ENCODE assay signal across 27 cellular contexts in the genomic region with DNA sequence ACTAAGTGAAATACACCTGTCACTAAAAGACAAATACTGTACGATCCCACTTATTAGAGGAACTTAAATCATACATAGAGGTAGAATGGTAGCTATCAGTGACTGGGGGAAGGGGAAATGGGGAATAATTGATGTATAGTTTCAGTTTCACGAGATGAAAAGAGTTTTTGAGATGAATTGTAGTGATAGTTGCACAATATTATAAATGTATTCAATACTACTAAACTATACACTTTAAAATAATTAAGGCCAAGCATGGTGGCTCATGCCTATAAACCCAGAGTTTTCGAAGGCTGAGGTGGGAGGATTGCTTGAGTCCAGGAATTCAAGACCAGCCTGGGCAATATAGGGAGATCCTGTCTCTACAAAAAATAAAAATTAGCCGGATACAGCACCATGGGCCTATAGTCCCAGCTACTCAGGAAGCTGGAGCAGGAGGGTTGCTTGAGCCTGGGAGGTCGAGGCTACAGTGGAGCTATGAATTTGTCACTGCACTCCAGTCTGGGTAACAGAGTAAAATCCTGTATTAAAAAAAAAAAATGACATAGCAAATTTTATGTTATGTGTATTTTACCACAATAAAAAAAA. TPM values are rescaled to one million over a fixed set of nuclear protein-coding genes. Genes with fewer than 3 reads are reported as not detected.
DNase-seq lines count a peak whose midpoint lies in the region; ATAC-seq, FAIRE-seq and TF ChIP-seq lines count a peak whose summit lies in the region.
"Had no signal": no experiment of that assay in that cellular context is flagged by ENCODE, and none has a peak within 500 bp of the region (broad histone marks: within the 10 kb centered on the region; RNA-seq: fewer than 3 reads in every experiment).

No MANE protein-coding gene starts in this region.

- 79% methylated on average over 5 of the region's 5 CpGs for WGBS in K562 (ENCODE audit: insufficient coverage, low coverage, missing lambda C conversion rate)

- H3K79me2 ChIP-seq in K562 (ENCODE audit: control insufficient read depth, insufficient read depth, low read length), result no peaks in the 10 kb centered on the region

- H3K27me3 Mint-ChIP-seq in activated T-helper 17 cell treated with anti-CD3 and anti-CD28 coated beads, Interleukin-2, amount 50 U/mL, for 72 hours, result no peaks in the 10 kb centered on the region
- H3K27me3 Mint-ChIP-seq in activated naive CD8-positive, alpha-beta T cell treated with anti-CD3 and anti-CD28 coated beads for 36 hours, result no peaks in the 10 kb centered on the region
- H3K27me3 Mint-ChIP-seq: CD4-positive, alpha-beta memory T cell; CD4-positive, CD25-positive, alpha-beta regulatory T cell had no signal

- peak overlapping the region; percentile 49 for H3K27ac Mint-ChIP-seq in activated T-helper 17 cell treated with anti-CD3 and anti-CD28 coated beads, Interleukin-2, amount 50 U/mL, for 72 hours
- H3K27ac Mint-ChIP-seq in activated naive CD8-positive, alpha-beta T cell treated with anti-CD3 and anti-CD28 coated beads for 36 hours, result peak overlapping the region; percentile 51
- H3K27ac Mint-ChIP-seq: CD4-positive, CD25-positive, alpha-beta regulatory T cell had no signal

- intact Hi-C loops in K562 (cut with micrococcal nuclease), result no loop called here

- no peaks in the 10 kb centered on the region for H3K27me3 ChIP-seq in K562 (ENCODE audit: control insufficient read depth in 2 of 2, insufficient read depth in 2 of 2, low read length in 2 of 2)
- H3K27me3 ChIP-seq: BE2C, BLaER1 had no signal

- H3K4me3 Mint-ChIP-seq in activated T-helper 17 cell treated with anti-CD3 and anti-CD28 coated beads, Interleukin-2, amount 50 U/mL, for 72 hours, result no peak overlapping the region
- no peak overlapping the region for H3K4me3 Mint-ChIP-seq in activated naive CD8-positive, alpha-beta T cell treated with anti-CD3 and anti-CD28 coated beads for 36 hours
- H3K4me3 Mint-ChIP-seq: CD14-positive monocyte; CD4-positive, CD25-positive, alpha-beta regulatory T cell had no signal

- no TSS peak for BruUV-seq in K562 (replicated peaks; lab: Mats Ljungman, UMichigan)

- no peak for ATAC-seq in activated T-helper 17 cell treated with anti-CD3 and anti-CD28 coated beads, Interleukin-2, amount 50 U/mL, for 72 hours (replicated peaks)
- ATAC-seq in K562 (no peak), GM21360 (IDR thresholded peaks at IDR 0.05; ENCODE audit: unreplicated experiment) (no peak), HG02571 (IDR thresholded peaks at IDR 0.05; ENCODE audit: unreplicated experiment) (no peak)
- ATAC-seq: GM12878 had no signal

- no peaks in the 10 kb centered on the region for H3K4me1 ChIP-seq in K562 (replicated peaks in 1 of 2; ENCODE audit: control insufficient read depth in 2 of 2, insufficient read depth in 2 of 2, low read length in 2 of 2)
- H3K4me1 ChIP-seq: BE2C had no signal

- CTCF ChIA-PET in K562 (lab: Yijun Ruan, JAX; ENCODE audit: low intra/inter-chr PET ratio), result no interaction called here

- peaks cover 77% of the 10 kb centered on the region for H3K36me3 ChIP-seq in K562 (ENCODE audit: control insufficient read depth, insufficient read depth, low read length)

- no peak overlapping the region for H3K4me3 ChIP-seq in K562
- H3K4me3 ChIP-seq: BLaER1, GM12878 had no signal

- no peak overlapping the region for H2AFZ ChIP-seq in K562 (ENCODE audit: low read depth, low read length)

- TF ChIP-seq POLR2A in K562 (conservative IDR thresholded peaks at IDR 0.05), result no peak

- POLR2A ChIA-PET in K562 (lab: Yijun Ruan, JAX), result interaction anchor here (0.6 to 15.3 kb wide), 4 partner anchors 9 to 45 kb away, joined by 3 to 172 read pairs (median 4); no protein-coding TSS in a partner anchor

- in situ Hi-C loops in K562 (cut with MboI), result no loop called here

- no peak overlapping the region for H3K27ac ChIP-seq in K562 (ENCODE audit: extremely low read depth, low read depth, low read length)
- H3K27ac ChIP-seq: BLaER1 had no signal

- H3K9me1 ChIP-seq in K562 (ENCODE audit: control insufficient read depth, insufficient read depth, low read length), result no peaks in the 10 kb centered on the region

- no peaks in the 10 kb centered on the region for H3K9me3 ChIP-seq in K562 (replicated peaks; ENCODE audit: control insufficient read depth, insufficient read depth, low read depth, low read length)
- H3K9me3 ChIP-seq: BE2C, BLaER1 had no signal

- H4K20me1 ChIP-seq in K562 (replicated peaks; ENCODE audit: control insufficient read depth, insufficient read depth, low read length), result no peaks in the 10 kb centered on the region

- no peak for FAIRE-seq in K562 (lab: Jason Lieb, UNC)
- FAIRE-seq: A204.1, GM12878, GM12892, GM18507 had no signal

- no peak for TF ChIP-seq CTCF in K562 (IDR thresholded peaks at IDR 0.05 in 2 of 3, conservative IDR thresholded peaks at IDR 0.05 in 1 of 3; ENCODE audit: insufficient read depth in 2 of 3, low read depth in 1 of 3, low read length in 3 of 3)

- no peak for TF ChIP-seq EP300 in K562 (IDR thresholded peaks at IDR 0.05; ENCODE audit: low read length)

- TF ChIP-seq RAD21 in K562 (CRISPR knock-in tag; conservative IDR thresholded peaks at IDR 0.05 in 1 of 2, IDR thresholded peaks at IDR 0.05 in 1 of 2), result no peak

- no peak overlapping the region for H3K4me2 ChIP-seq in K562 (ENCODE audit: insufficient read depth, low read length)
- H3K4me2 ChIP-seq: BLaER1 had no signal

- DNase-seq in activated naive CD8-positive, alpha-beta T cell treated with anti-CD3 and anti-CD28 coated beads for 36 hours, result no peak
- no peak for DNase-seq in K562 (ENCODE audit: extremely low read depth in 1 of 4, low spot score in 3 of 4)
- DNase-seq: 8988T; ACHN; BE2C; C1 segment of cervical spinal cord; CD4-positive, alpha-beta memory T cell; CD4-positive, CD25-positive, alpha-beta regulatory T cell; CD8-positive, alpha-beta memory T cell; COR-L47; DMS 273 treated with DMSO at 0.1 percent for 48 hours; DMS153; DMS53; DMS79; DND-41; EL; GDM1 had no signal

- no peak overlapping the region for H3K9ac ChIP-seq in K562 (ENCODE audit: insufficient read depth in 1 of 2, low read depth in 2 of 2, low read length in 2 of 2)
- H3K9ac ChIP-seq: BLaER1 had no signal

- H3K9me3 Mint-ChIP-seq in activated T-helper 17 cell treated with anti-CD3 and anti-CD28 coated beads, Interleukin-2, amount 50 U/mL, for 72 hours, result no peaks in the 10 kb centered on the region
- H3K9me3 Mint-ChIP-seq in activated naive CD8-positive, alpha-beta T cell treated with anti-CD3 and anti-CD28 coated beads for 36 hours, result no peaks in the 10 kb centered on the region
- H3K9me3 Mint-ChIP-seq: CD4-positive, alpha-beta memory T cell; CD4-positive, CD25-positive, alpha-beta regulatory T cell; CD8-positive, alpha-beta memory T cell had no signal

- H3K36me3 Mint-ChIP-seq in activated T-helper 17 cell treated with anti-CD3 and anti-CD28 coated beads, Interleukin-2, amount 50 U/mL, for 72 hours (ENCODE audit: low read depth), result peaks cover 95% of the 10 kb centered on the region
- peaks cover 20% of the 10 kb centered on the region for H3K36me3 Mint-ChIP-seq in activated naive CD8-positive, alpha-beta T cell treated with anti-CD3 and anti-CD28 coated beads for 36 hours

- no peaks in the 10 kb centered on the region for H3K4me1 Mint-ChIP-seq in activated T-helper 17 cell treated with anti-CD3 and anti-CD28 coated beads, Interleukin-2, amount 50 U/mL, for 72 hours
- peaks cover 23% of the 10 kb centered on the region for H3K4me1 Mint-ChIP-seq in activated naive CD8-positive, alpha-beta T cell treated with anti-CD3 and anti-CD28 coated beads for 36 hours
- H3K4me1 Mint-ChIP-seq: CD14-positive monocyte had no signal

RNA-seq across cellular contexts. Expression of a gene that starts 40.4 kb away (rescaled TPM):
- total RNA-seq in activated T-helper 17 cell treated with anti-CD3 and anti-CD28 coated beads, Interleukin-2, amount 50 U/mL, for 72 hours, result under 1 TPM in 1 of 2 donors, not detected in 1; 0.11 TPM
- not detected for total RNA-seq in activated naive CD8-positive, alpha-beta T cell treated with anti-CD3 and anti-CD28 coated beads for 36 hours
- total RNA-seq in K562 (2011; cell fraction: chromatin; rRNA removed; ENCODE audit: low replicate concordance), result not detected in 2 replicates
- total RNA-seq in K562 (2011; cell fraction: nucleolus; rRNA removed), result not detected in 2 replicates
- not detected in 2 replicates for total RNA-seq in K562 (2011; cell fraction: nucleoplasm; rRNA removed)
- total RNA-seq in K562 (2014; rRNA removed) (not detected in 2 replicates), K562 (2014; rRNA removed; fragmentation: Illumina TruSeq; extraction: Trizol) (not detected in 2 replicates), K562 (2015; rRNA removed; fragmentation: Illumina TruSeq; extraction: Trizol) (not detected in 2 replicates), K562 (2021) (0.09 and 0.22 TPM in 2 replicates)
- polyA plus RNA-seq in K562 (2011; rRNA removed) (not detected in 2 replicates), K562 (2014; fragmentation: Illumina TruSeq; extraction: Trizol) (not detected in 2 replicates), K562 (2014; fragmentation: Nextera tagmentation; extraction: Ambion mirVana) (under 1 TPM; 0.04 to 0.11 TPM), K562 (2014; rRNA removed) (not detected in 2 replicates)
- polyA plus RNA-seq in K562 (2011; cell fraction: cytosol; rRNA removed), result not detected in 2 replicates
- polyA plus RNA-seq in K562 (2011; cell fraction: nucleus; rRNA removed), result not detected in 2 replicates
- 0.11 and 0.16 TPM in 2 replicates for polyA plus RNA-seq in K562 (2012)
- not detected in 2 replicates for polyA minus RNA-seq in K562 (2011; rRNA and poly(A)+ RNA removed)
- 1.0 TPM in 1 of 2 replicates, not detected in the other for polyA minus RNA-seq in K562 (2011; cell fraction: cytosol; rRNA and poly(A)+ RNA removed)
- not detected in 2 replicates for polyA minus RNA-seq in K562 (2011; cell fraction: nucleus; rRNA and poly(A)+ RNA removed)
- total RNA-seq: CD4-positive, alpha-beta memory T cell; CD4-positive, CD25-positive, alpha-beta regulatory T cell; CD8-positive, alpha-beta memory T cell; G401 had no signal
- polyA plus RNA-seq: CD14-positive monocyte had no signal

RNA-seq across cellular contexts. Expression of a gene that starts 44.3 kb away (rescaled TPM):
- total RNA-seq in activated T-helper 17 cell treated with anti-CD3 and anti-CD28 coated beads, Interleukin-2, amount 50 U/mL, for 72 hours, result 10 to 100 TPM; 72.1 to 96.0 TPM
- total RNA-seq in activated naive CD8-positive, alpha-beta T cell treated with anti-CD3 and anti-CD28 coated beads for 36 hours, result 10 to 100 TPM; 49.3 to 51.3 TPM
- total RNA-seq in K562 (2011; cell fraction: chromatin; rRNA removed; ENCODE audit: low replicate concordance), result 856 and 1,421 TPM in 2 replicates
- 627 and 658 TPM in 2 replicates for total RNA-seq in K562 (2011; cell fraction: nucleolus; rRNA removed)
- 567 and 576 TPM in 2 replicates for total RNA-seq in K562 (2011; cell fraction: nucleoplasm; rRNA removed)
- total RNA-seq in K562 (2014; rRNA removed) (103 and 117 TPM in 2 replicates), K562 (2014; rRNA removed; fragmentation: Illumina TruSeq; extraction: Trizol) (62.3 and 63.7 TPM in 2 replicates), K562 (2015; rRNA removed; fragmentation: Illumina TruSeq; extraction: Trizol) (75.3 and 82.5 TPM in 2 replicates), K562 (2021) (173 and 187 TPM in 2 replicates)
- polyA plus RNA-seq in K562 (2011; rRNA removed) (84.7 and 128 TPM in 2 replicates), K562 (2014; fragmentation: Illumina TruSeq; extraction: Trizol) (124 and 127 TPM in 2 replicates), K562 (2014; fragmentation: Nextera tagmentation; extraction: Ambion mirVana) (10 to 100 TPM in 1 of 2 experiments, 1 to 10 TPM in 1; 7.3 to 11.1 TPM), K562 (2014; rRNA removed) (116 and 125 TPM in 2 replicates)
- polyA plus RNA-seq in K562 (2011; cell fraction: cytosol; rRNA removed), result 76.2 and 84.4 TPM in 2 replicates
- 448 and 556 TPM in 2 replicates for polyA plus RNA-seq in K562 (2011; cell fraction: nucleus; rRNA removed)
- polyA plus RNA-seq in K562 (2012), result 142 and 181 TPM in 2 replicates
- 160 and 176 TPM in 2 replicates for polyA minus RNA-seq in K562 (2011; rRNA and poly(A)+ RNA removed)
- 98.9 and 161 TPM in 2 replicates for polyA minus RNA-seq in K562 (2011; cell fraction: cytosol; rRNA and poly(A)+ RNA removed)
- 188 and 253 TPM in 2 replicates for polyA minus RNA-seq in K562 (2011; cell fraction: nucleus; rRNA and poly(A)+ RNA removed)

RNA-seq across cellular contexts. Expression of a gene that starts 44.5 kb away (rescaled TPM):
- total RNA-seq in activated T-helper 17 cell treated with anti-CD3 and anti-CD28 coated beads, Interleukin-2, amount 50 U/mL, for 72 hours, result 10 to 100 TPM; 22.4 to 29.5 TPM
- total RNA-seq in activated naive CD8-positive, alpha-beta T cell treated with anti-CD3 and anti-CD28 coated beads for 36 hours, result 10 to 100 TPM; 21.5 to 22.1 TPM
- 63.6 and 66.4 TPM in 2 replicates for total RNA-seq in K562 (2011; cell fraction: chromatin; rRNA removed; ENCODE audit: low replicate concordance)
- total RNA-seq in K562 (2011; cell fraction: nucleolus; rRNA removed), result 39.3 and 45.4 TPM in 2 replicates
- total RNA-seq in K562 (2011; cell fraction: nucleoplasm; rRNA removed), result 59.8 and 84.4 TPM in 2 replicates
- 71.4 and 89.3 TPM in 2 replicates for total RNA-seq in K562 (2014; rRNA removed)
- 58.1 and 64.4 TPM in 2 replicates for total RNA-seq in K562 (2014; rRNA removed; fragmentation: Illumina TruSeq; extraction: Trizol)
- total RNA-seq in K562 (2015; rRNA removed; fragmentation: Illumina TruSeq; extraction: Trizol), result 70.6 and 75.9 TPM in 2 replicates
- total RNA-seq in K562 (2021), result 122 and 123 TPM in 2 replicates
- 187 and 200 TPM in 2 replicates for polyA plus RNA-seq in K562 (2011; rRNA removed)
- polyA plus RNA-seq in K562 (2011; cell fraction: cytosol; rRNA removed), result 97.0 and 115 TPM in 2 replicates
- 51.6 and 70.0 TPM in 2 replicates for polyA plus RNA-seq in K562 (2011; cell fraction: nucleus; rRNA removed)
- 105 and 162 TPM in 2 replicates for polyA plus RNA-seq in K562 (2012)
- 181 and 250 TPM in 2 replicates for polyA plus RNA-seq in K562 (2014; fragmentation: Illumina TruSeq; extraction: Trizol)
- 10 to 100 TPM; 19.5 to 22.8 TPM for polyA plus RNA-seq in K562 (2014; fragmentation: Nextera tagmentation; extraction: Ambion mirVana)
- polyA plus RNA-seq in K562 (2014; rRNA removed), result 136 and 161 TPM in 2 replicates
- 89.0 and 94.5 TPM in 2 replicates for polyA minus RNA-seq in K562 (2011; rRNA and poly(A)+ RNA removed)
- polyA minus RNA-seq in K562 (2011; cell fraction: cytosol; rRNA and poly(A)+ RNA removed), result 44.9 and 53.1 TPM in 2 replicates
- 14.3 and 25.0 TPM in 2 replicates for polyA minus RNA-seq in K562 (2011; cell fraction: nucleus; rRNA and poly(A)+ RNA removed)
